Comparison of ENCODE assay signal across 17 cellular contexts in the genomic region with DNA sequence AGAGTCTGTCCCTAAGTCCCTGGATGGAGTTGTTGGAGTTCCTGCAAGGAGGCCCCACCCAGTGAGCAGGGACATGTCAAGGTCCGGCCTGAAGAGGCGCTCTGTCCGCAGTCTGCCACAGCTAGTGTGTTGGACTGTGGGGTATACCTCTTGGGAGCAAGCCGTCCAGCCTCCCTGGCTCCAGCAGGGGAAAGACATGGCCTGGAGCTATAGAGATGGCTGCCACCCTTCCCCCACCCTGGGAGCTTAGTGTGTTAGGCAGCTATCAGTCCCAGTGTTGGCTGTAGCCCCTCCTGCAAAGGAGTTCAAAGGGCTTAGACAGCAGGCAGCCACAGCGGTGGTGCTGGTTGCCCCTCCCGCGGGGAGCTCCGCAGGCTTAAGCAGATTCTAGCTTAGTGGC. TPM values are rescaled to one million over a fixed set of nuclear protein-coding genes. Genes with fewer than 3 reads are reported as not detected.
DNase-seq lines count a peak whose midpoint lies in the region; ATAC-seq and TF ChIP-seq lines count a peak whose summit lies in the region.
"Had no signal": no experiment of that assay in that cellular context is flagged by ENCODE, and none has a peak within 500 bp of the region (broad histone marks: within the 10 kb centered on the region; RNA-seq: fewer than 3 reads in every experiment).

No MANE protein-coding gene starts in this region.

- H3K56ac ChIP-seq in H9 (ENCODE audit: insufficient read length, low read depth, low read length), result no peak overlapping the region

- H3K4me1 ChIP-seq in H9 (ENCODE audit: insufficient read depth, low read length) (no peaks in the 10 kb centered on the region), sigmoid colon (peaks cover 0 to 6% (median 2%) of the 10 kb centered on the region in 4 donors)
- H3K4me1 ChIP-seq: BLaER1, Caco-2 had no signal

- no peak overlapping the region for H3K27ac ChIP-seq in H9 (ENCODE audit: insufficient read length, low read depth, low read length)
- no peak overlapping the region for H3K27ac ChIP-seq in sigmoid colon
- H3K27ac ChIP-seq: BLaER1 had no signal

- H2BK120ac ChIP-seq in H9 (ENCODE audit: low read depth, low read length, poor library complexity, severe bottlenecking), result no peak overlapping the region

- H3T11ph ChIP-seq in H9 (ENCODE audit: low read length), result no peak overlapping the region

- H4K91ac ChIP-seq in H9 (ENCODE audit: insufficient read length, low read depth, low read length), result no peak overlapping the region

- H2BK5ac ChIP-seq in H9 (ENCODE audit: insufficient read length, low read length), result no peak overlapping the region

- H3K27ac Mint-ChIP-seq in H9 (no peak overlapping the region), WTC11 (no peak overlapping the region)
- H3K27ac Mint-ChIP-seq: CD4-positive, alpha-beta T cell had no signal

- H4K20me1 ChIP-seq in H9 (ENCODE audit: control insufficient read depth, insufficient read depth, insufficient read length), result no peaks in the 10 kb centered on the region
- H4K20me1 ChIP-seq: BLaER1 had no signal

- H3K4me3 Mint-ChIP-seq in H9 (no peak overlapping the region), WTC11 (no peak overlapping the region)
- H3K4me3 Mint-ChIP-seq: CD4-positive, alpha-beta T cell had no signal

- DNase-seq in H9 (peak; percentile 31), WTC11 (ENCODE audit: low spot score) (peak; percentile 26), iPS-NIHi11 (ENCODE audit: low spot score) (peak; percentile 11), sigmoid colon (peak; percentile 56), NCI-H1417 (lab: John Stamatoyannopoulos, UW) (no peak), inferior parietal cortex (ENCODE audit: extremely low spot score) (no peak)
- DNase-seq: CD4-positive, alpha-beta T cell; MG63; NCI-H1417 treated with DMSO at 0.1 percent for 48 hours; NCI-H187; NCI-H2227 treated with DMSO at 0.1 percent for 48 hours; NCI-H510A treated with DMSO at 0.1 percent for 48 hours; Right ventricle myocardium superior had no signal

- H3K23ac ChIP-seq in H9 (ENCODE audit: insufficient read length, low read depth, low read length), result no peak overlapping the region

- no peak overlapping the region for H2BK20ac ChIP-seq in H9 (ENCODE audit: low read depth, low read length, poor library complexity, severe bottlenecking)

- H3K9me3 Mint-ChIP-seq in H9 (peaks cover 7% of the 10 kb centered on the region in 2 experiments; a peak in 3 of 5 replicates), WTC11 (peaks cover 11% of the 10 kb centered on the region)

- peak overlapping the region; percentile 25; the same call in 1 of the 2 replicates for H3K14ac ChIP-seq in H9 (ENCODE audit: insufficient read depth, low read length)

- H3K9me3 ChIP-seq in H9 (ENCODE audit: control insufficient read depth, low read depth, low read length) (no peaks in the 10 kb centered on the region), sigmoid colon (peaks cover 0 to 2% (median 0%) of the 10 kb centered on the region in 4 donors)
- H3K9me3 ChIP-seq: Caco-2 had no signal

- H3K9ac ChIP-seq in H9 (ENCODE audit: extremely low read depth, insufficient read length, low read length), result no peak overlapping the region
- H3K9ac ChIP-seq: BLaER1 had no signal

- no peak for TF ChIP-seq EP300 in sigmoid colon (IDR thresholded peaks at IDR 0.05)

- no peak overlapping the region for H3K4ac ChIP-seq in H9 (ENCODE audit: low read depth, low read length)

- H3K36me3 Mint-ChIP-seq in H9 (ENCODE audit: insufficient read depth in 1 of 3, low read depth in 3 of 3) (peaks cover 0 to 6% (median 0%) of the 10 kb centered on the region in 3 experiments; a peak in 3 of 7 replicates), WTC11 (no peaks in the 10 kb centered on the region)

- no peak overlapping the region for H3K18ac ChIP-seq in H9 (ENCODE audit: insufficient read length, low read depth, low read length)

- no CpG with 5 or more reads among the region's 8 CpGs for WGBS in H9 (ENCODE audit: extremely low coverage, insufficient read length, low lambda C conversion rate)
- WGBS in sigmoid colon, 2 donors, result 92 to 97% methylated on average over 8 of the region's 8 CpGs

- H3K4me2 ChIP-seq in H9 (ENCODE audit: insufficient read depth, insufficient read length, low read length), result no peak overlapping the region
- H3K4me2 ChIP-seq: BLaER1 had no signal

- TF ChIP-seq POLR2A in sigmoid colon (IDR thresholded peaks at IDR 0.05), result no peak

- no peak overlapping the region for H2AK5ac ChIP-seq in H9 (ENCODE audit: insufficient read length, low read length)

- CTCF ChIA-PET in WTC11 (lab: Charles Lee), result no interaction called here

- no peak overlapping the region for H2BK12ac ChIP-seq in H9 (ENCODE audit: insufficient read length, low read depth, low read length)

- H3K4me3 ChIP-seq in sigmoid colon, result no peak overlapping the region
- H3K4me3 ChIP-seq: BLaER1, K562, MG63 had no signal

- no peak overlapping the region for H4K8ac ChIP-seq in H9 (replicated peaks; ENCODE audit: insufficient read length, low read depth, low read length)

- H3K27me3 ChIP-seq in H9 (ENCODE audit: insufficient read depth, low read length) (no peaks in the 10 kb centered on the region), sigmoid colon (no peaks in the 10 kb centered on the region)
- H3K27me3 ChIP-seq: BLaER1, MG63 had no signal

- no peaks in the 10 kb centered on the region for H3K36me3 ChIP-seq in sigmoid colon
- H3K36me3 ChIP-seq: BLaER1, MG63 had no signal

- TF ChIP-seq CTCF in H9 (conservative IDR thresholded peaks at IDR 0.05), result no peak
- no peak for TF ChIP-seq CTCF in WTC11 (IDR thresholded peaks at IDR 0.05)
- no peak for TF ChIP-seq CTCF in sigmoid colon (IDR thresholded peaks at IDR 0.05)

- no peak overlapping the region for H2BK15ac ChIP-seq in H9 (ENCODE audit: low read depth, low read length)

- H4K5ac ChIP-seq in H9 (ENCODE audit: insufficient read length, low read depth, low read length), result no peak overlapping the region

- H2AFZ ChIP-seq in H9 (ENCODE audit: low read length), result no peak overlapping the region

- intact Hi-C loops in sigmoid colon (cut with DNase I), result no loop called here

- no peaks in the 10 kb centered on the region for H3K79me1 ChIP-seq in H9 (ENCODE audit: insufficient read depth, low read depth, low read length, poor library complexity, severe bottlenecking)

- peaks cover 4 to 13% of the 10 kb centered on the region in 2 experiments for H3K4me1 Mint-ChIP-seq in H9
- H3K4me1 Mint-ChIP-seq in WTC11, result no peaks in the 10 kb centered on the region

- no peaks in the 10 kb centered on the region for H3K79me2 ChIP-seq in H9 (ENCODE audit: insufficient read depth, low read length)

- H3K27me3 Mint-ChIP-seq in H9 (ENCODE audit: low read depth), result no peaks in the 10 kb centered on the region; the same call in none of the 2 replicates
- H3K27me3 Mint-ChIP-seq in WTC11 (ENCODE audit: low read depth), result peaks cover 9% of the 10 kb centered on the region; the same call in 1 of the 2 replicates
- H3K27me3 Mint-ChIP-seq: CD4-positive, alpha-beta T cell had no signal

- POLR2A ChIA-PET in WTC11 (lab: Charles Lee), result no interaction called here

- ATAC-seq in WTC11 (peak; percentile 57), GM19328 (IDR thresholded peaks at IDR 0.05; ENCODE audit: unreplicated experiment) (no peak)
- ATAC-seq: K562 had no signal

- H3K23me2 ChIP-seq in H9 (ENCODE audit: insufficient read length, low read depth, low read length, poor library complexity, severe bottlenecking), result no peaks in the 10 kb centered on the region

TF ChIP-seq in WTC11, 78 proteins besides CTCF, POLR2A, EP300 and RAD21 (continues in another document):
- TF ChIP-seq, protein P1, sequence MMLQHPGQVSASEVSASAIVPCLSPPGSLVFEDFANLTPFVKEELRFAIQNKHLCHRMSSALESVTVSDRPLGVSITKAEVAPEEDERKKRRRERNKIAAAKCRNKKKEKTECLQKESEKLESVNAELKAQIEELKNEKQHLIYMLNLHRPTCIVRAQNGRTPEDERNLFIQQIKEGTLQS (CRISPR knock-in tag; conservative IDR thresholded peaks at IDR 0.05), result no peak
- TF ChIP-seq JUN (CRISPR knock-in tag; IDR thresholded peaks at IDR 0.05) (no peak), GABPB1 (CRISPR knock-in tag; IDR thresholded peaks at IDR 0.05) (no peak), CREM (CRISPR knock-in tag; IDR thresholded peaks at IDR 0.05) (no peak), NFYB (CRISPR knock-in tag; conservative IDR thresholded peaks at IDR 0.05; ENCODE audit: low read depth) (no peak)
- TF ChIP-seq, protein P2, sequence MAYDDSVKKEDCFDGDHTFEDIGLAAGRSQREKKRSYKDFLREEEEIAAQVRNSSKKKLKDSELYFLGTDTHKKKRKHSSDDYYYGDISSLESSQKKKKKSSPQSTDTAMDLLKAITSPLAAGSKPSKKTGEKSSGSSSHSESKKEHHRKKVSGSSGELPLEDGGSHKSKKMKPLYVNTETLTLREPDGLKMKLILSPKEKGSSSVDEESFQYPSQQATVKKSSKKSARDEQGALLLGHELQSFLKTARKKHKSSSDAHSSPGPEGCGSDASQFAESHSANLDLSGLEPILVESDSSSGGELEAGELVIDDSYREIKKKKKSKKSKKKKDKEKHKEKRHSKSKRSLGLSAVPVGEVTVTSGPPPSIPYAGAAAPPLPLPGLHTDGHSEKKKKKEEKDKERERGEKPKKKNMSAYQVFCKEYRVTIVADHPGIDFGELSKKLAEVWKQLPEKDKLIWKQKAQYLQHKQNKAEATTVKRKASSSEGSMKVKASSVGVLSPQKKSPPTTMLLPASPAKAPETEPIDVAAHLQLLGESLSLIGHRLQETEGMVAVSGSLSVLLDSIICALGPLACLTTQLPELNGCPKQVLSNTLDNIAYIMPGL (CRISPR knock-in tag; IDR thresholded peaks at IDR 0.05), result no peak
- TF ChIP-seq, protein P3, sequence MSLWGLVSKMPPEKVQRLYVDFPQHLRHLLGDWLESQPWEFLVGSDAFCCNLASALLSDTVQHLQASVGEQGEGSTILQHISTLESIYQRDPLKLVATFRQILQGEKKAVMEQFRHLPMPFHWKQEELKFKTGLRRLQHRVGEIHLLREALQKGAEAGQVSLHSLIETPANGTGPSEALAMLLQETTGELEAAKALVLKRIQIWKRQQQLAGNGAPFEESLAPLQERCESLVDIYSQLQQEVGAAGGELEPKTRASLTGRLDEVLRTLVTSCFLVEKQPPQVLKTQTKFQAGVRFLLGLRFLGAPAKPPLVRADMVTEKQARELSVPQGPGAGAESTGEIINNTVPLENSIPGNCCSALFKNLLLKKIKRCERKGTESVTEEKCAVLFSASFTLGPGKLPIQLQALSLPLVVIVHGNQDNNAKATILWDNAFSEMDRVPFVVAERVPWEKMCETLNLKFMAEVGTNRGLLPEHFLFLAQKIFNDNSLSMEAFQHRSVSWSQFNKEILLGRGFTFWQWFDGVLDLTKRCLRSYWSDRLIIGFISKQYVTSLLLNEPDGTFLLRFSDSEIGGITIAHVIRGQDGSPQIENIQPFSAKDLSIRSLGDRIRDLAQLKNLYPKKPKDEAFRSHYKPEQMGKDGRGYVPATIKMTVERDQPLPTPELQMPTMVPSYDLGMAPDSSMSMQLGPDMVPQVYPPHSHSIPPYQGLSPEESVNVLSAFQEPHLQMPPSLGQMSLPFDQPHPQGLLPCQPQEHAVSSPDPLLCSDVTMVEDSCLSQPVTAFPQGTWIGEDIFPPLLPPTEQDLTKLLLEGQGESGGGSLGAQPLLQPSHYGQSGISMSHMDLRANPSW (CRISPR knock-in tag; conservative IDR thresholded peaks at IDR 0.05; ENCODE audit: low read depth), result no peak

RNA-seq across cellular contexts. Expression of a gene that starts 20.3 kb away (rescaled TPM):
- 0.02 and 0.04 TPM in 2 replicates for total RNA-seq in H9 (2021)
- total RNA-seq in WTC11 (2021), result 0.02 to 0.09 TPM (median 0.04 TPM) in 3 replicates
- total RNA-seq in sigmoid colon, result 1 to 10 TPM in 2 of 4 donors, under 1 TPM in 2; 0.54 to 1.4 (median 0.88) TPM
- polyA plus RNA-seq in sigmoid colon, result under 1 TPM in 1 of 3 donors, not detected in 2; 0.07 TPM
- total RNA-seq: Caco-2 had no signal

Comparison
In these comparisons a context has a peak if more than half of its experiments do, and no peak if none do; other contexts are left out.
1. DNase-seq: peak in H9 (single experiment), WTC11 (single experiment), iPS-NIHi11 (single experiment) and sigmoid colon (single experiment); none in NCI-H1417 (0 of 3) and inferior parietal cortex (single experiment).